1 cellular context compared by ENCODE assay signal in genomic region chr19:1855828-1856255, GRCh38.
TF ChIP-seq lines count a peak whose summit lies in the region.

No MANE protein-coding gene starts in this region.

TF ChIP-seq in K562, 482 proteins besides CTCF, POLR2A, EP300 and RAD21 (continued from another document):
- TF ChIP-seq, protein P1, sequence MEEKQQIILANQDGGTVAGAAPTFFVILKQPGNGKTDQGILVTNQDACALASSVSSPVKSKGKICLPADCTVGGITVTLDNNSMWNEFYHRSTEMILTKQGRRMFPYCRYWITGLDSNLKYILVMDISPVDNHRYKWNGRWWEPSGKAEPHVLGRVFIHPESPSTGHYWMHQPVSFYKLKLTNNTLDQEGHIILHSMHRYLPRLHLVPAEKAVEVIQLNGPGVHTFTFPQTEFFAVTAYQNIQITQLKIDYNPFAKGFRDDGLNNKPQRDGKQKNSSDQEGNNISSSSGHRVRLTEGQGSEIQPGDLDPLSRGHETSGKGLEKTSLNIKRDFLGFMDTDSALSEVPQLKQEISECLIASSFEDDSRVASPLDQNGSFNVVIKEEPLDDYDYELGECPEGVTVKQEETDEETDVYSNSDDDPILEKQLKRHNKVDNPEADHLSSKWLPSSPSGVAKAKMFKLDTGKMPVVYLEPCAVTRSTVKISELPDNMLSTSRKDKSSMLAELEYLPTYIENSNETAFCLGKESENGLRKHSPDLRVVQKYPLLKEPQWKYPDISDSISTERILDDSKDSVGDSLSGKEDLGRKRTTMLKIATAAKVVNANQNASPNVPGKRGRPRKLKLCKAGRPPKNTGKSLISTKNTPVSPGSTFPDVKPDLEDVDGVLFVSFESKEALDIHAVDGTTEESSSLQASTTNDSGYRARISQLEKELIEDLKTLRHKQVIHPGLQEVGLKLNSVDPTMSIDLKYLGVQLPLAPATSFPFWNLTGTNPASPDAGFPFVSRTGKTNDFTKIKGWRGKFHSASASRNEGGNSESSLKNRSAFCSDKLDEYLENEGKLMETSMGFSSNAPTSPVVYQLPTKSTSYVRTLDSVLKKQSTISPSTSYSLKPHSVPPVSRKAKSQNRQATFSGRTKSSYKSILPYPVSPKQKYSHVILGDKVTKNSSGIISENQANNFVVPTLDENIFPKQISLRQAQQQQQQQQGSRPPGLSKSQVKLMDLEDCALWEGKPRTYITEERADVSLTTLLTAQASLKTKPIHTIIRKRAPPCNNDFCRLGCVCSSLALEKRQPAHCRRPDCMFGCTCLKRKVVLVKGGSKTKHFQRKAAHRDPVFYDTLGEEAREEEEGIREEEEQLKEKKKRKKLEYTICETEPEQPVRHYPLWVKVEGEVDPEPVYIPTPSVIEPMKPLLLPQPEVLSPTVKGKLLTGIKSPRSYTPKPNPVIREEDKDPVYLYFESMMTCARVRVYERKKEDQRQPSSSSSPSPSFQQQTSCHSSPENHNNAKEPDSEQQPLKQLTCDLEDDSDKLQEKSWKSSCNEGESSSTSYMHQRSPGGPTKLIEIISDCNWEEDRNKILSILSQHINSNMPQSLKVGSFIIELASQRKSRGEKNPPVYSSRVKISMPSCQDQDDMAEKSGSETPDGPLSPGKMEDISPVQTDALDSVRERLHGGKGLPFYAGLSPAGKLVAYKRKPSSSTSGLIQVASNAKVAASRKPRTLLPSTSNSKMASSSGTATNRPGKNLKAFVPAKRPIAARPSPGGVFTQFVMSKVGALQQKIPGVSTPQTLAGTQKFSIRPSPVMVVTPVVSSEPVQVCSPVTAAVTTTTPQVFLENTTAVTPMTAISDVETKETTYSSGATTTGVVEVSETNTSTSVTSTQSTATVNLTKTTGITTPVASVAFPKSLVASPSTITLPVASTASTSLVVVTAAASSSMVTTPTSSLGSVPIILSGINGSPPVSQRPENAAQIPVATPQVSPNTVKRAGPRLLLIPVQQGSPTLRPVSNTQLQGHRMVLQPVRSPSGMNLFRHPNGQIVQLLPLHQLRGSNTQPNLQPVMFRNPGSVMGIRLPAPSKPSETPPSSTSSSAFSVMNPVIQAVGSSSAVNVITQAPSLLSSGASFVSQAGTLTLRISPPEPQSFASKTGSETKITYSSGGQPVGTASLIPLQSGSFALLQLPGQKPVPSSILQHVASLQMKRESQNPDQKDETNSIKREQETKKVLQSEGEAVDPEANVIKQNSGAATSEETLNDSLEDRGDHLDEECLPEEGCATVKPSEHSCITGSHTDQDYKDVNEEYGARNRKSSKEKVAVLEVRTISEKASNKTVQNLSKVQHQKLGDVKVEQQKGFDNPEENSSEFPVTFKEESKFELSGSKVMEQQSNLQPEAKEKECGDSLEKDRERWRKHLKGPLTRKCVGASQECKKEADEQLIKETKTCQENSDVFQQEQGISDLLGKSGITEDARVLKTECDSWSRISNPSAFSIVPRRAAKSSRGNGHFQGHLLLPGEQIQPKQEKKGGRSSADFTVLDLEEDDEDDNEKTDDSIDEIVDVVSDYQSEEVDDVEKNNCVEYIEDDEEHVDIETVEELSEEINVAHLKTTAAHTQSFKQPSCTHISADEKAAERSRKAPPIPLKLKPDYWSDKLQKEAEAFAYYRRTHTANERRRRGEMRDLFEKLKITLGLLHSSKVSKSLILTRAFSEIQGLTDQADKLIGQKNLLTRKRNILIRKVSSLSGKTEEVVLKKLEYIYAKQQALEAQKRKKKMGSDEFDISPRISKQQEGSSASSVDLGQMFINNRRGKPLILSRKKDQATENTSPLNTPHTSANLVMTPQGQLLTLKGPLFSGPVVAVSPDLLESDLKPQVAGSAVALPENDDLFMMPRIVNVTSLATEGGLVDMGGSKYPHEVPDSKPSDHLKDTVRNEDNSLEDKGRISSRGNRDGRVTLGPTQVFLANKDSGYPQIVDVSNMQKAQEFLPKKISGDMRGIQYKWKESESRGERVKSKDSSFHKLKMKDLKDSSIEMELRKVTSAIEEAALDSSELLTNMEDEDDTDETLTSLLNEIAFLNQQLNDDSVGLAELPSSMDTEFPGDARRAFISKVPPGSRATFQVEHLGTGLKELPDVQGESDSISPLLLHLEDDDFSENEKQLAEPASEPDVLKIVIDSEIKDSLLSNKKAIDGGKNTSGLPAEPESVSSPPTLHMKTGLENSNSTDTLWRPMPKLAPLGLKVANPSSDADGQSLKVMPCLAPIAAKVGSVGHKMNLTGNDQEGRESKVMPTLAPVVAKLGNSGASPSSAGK (IDR thresholded peaks at IDR 0.05), result no peak
- no peak for TF ChIP-seq POLR3G (IDR thresholded peaks at IDR 0.05; ENCODE audit: extremely low read depth, insufficient read length, insufficient replicate concordance)
- no peak for TF ChIP-seq CBX1 (IDR thresholded peaks at IDR 0.05; ENCODE audit: low read depth)
- no peak for TF ChIP-seq ZNF655 (CRISPR knock-in tag; IDR thresholded peaks at IDR 0.05)
- TF ChIP-seq ZNF76 (CRISPR knock-in tag; IDR thresholded peaks at IDR 0.05; ENCODE audit: borderline replicate concordance), result no peak
- TF ChIP-seq CREB1 (IDR thresholded peaks at IDR 0.05), result no peak
- TF ChIP-seq CREB1 (CRISPR knock-in tag; IDR thresholded peaks at IDR 0.05), result no peak
- TF ChIP-seq RFX7 (CRISPR knock-in tag; IDR thresholded peaks at IDR 0.05), result no peak
- peak; percentile 15; the same call in 1 of the 2 replicates for TF ChIP-seq NCOA1 (IDR thresholded peaks at IDR 0.05; ENCODE audit: low read depth)
- no peak for TF ChIP-seq HEY1 (CRISPR knock-in tag; IDR thresholded peaks at IDR 0.05; ENCODE audit: borderline replicate concordance)
- no peak for TF ChIP-seq SMARCB1 (IDR thresholded peaks at IDR 0.05; ENCODE audit: insufficient read length, low read depth)
- no peak for TF ChIP-seq SLC30A9 (CRISPR knock-in tag; IDR thresholded peaks at IDR 0.05)
- TF ChIP-seq SOX6 (IDR thresholded peaks at IDR 0.05), result no peak
- no peak for TF ChIP-seq ZNF644 (tag; IDR thresholded peaks at IDR 0.05; ENCODE audit: low read depth)
- no peak for TF ChIP-seq KDM5B (IDR thresholded peaks at IDR 0.05; ENCODE audit: insufficient replicate concordance, low read depth, low read length)
- TF ChIP-seq FIP1L1 (IDR thresholded peaks at IDR 0.05; ENCODE audit: low read depth, low read length, poor library complexity, severe bottlenecking), result no peak
- TF ChIP-seq ZFP1 (CRISPR knock-in tag; IDR thresholded peaks at IDR 0.05), result no peak
- peak; percentile 5; the same call in 1 of the 2 replicates for TF ChIP-seq MYC (IDR thresholded peaks at IDR 0.05; ENCODE audit: low read depth, low read length)
- peak; percentile 63; the same call in 1 of the 2 replicates for TF ChIP-seq MYC (CRISPR knock-in tag; IDR thresholded peaks at IDR 0.05; ENCODE audit: borderline replicate concordance, low read depth)
- TF ChIP-seq TCF7 (IDR thresholded peaks at IDR 0.05; ENCODE audit: borderline replicate concordance), result 0 out of 2 replicates have a peak, but pooled peaks have one; percentile 7
- TF ChIP-seq MAZ (CRISPR knock-in tag; conservative IDR thresholded peaks at IDR 0.05 in 1 of 2, IDR thresholded peaks at IDR 0.05 in 1 of 2), result 0 out of 4 replicates have a peak, but pooled peaks of 1 of the 2 experiments have one; percentile 14
- no peak for TF ChIP-seq ZNF445 (CRISPR knock-in tag; IDR thresholded peaks at IDR 0.05; ENCODE audit: low read depth)
- no peak for TF ChIP-seq TRIM25 (IDR thresholded peaks at IDR 0.05; ENCODE audit: borderline replicate concordance)
- no peak for TF ChIP-seq JUND (IDR thresholded peaks at IDR 0.05; ENCODE audit: borderline replicate concordance, low read depth, low read length)
- TF ChIP-seq JUND (tag; IDR thresholded peaks at IDR 0.05; ENCODE audit: borderline replicate concordance, low read depth, low read length), result 0 out of 3 replicates have a peak, but pooled peaks have one; percentile 6
- no peak for TF ChIP-seq CCAR2 (IDR thresholded peaks at IDR 0.05; ENCODE audit: low read depth, low read length)
- no peak for TF ChIP-seq FOXM1 (IDR thresholded peaks at IDR 0.05; ENCODE audit: low read depth)
- TF ChIP-seq FOXM1 (CRISPR knock-in tag; IDR thresholded peaks at IDR 0.05; ENCODE audit: low read depth), result no peak
- TF ChIP-seq KDM4B (IDR thresholded peaks at IDR 0.05; ENCODE audit: borderline replicate concordance in 2 of 2, low read depth in 1 of 2), result no peak
- no peak for TF ChIP-seq ZNF511 (CRISPR knock-in tag; IDR thresholded peaks at IDR 0.05)
- no peak for TF ChIP-seq NFXL1 (CRISPR knock-in tag; IDR thresholded peaks at IDR 0.05)
- TF ChIP-seq ZBTB17 (CRISPR knock-in tag; IDR thresholded peaks at IDR 0.05), result no peak
- no peak for TF ChIP-seq TEAD1 (CRISPR knock-in tag; IDR thresholded peaks at IDR 0.05)
- no peak for TF ChIP-seq NFE2L1 (tag; IDR thresholded peaks at IDR 0.05; ENCODE audit: borderline replicate concordance, low read depth)
- TF ChIP-seq POLR2AphosphoS5 (IDR thresholded peaks at IDR 0.05; ENCODE audit: control insufficient read depth, insufficient read depth, low read depth, low read length), result no peak
- no peak for TF ChIP-seq ELF4 (CRISPR knock-in tag; IDR thresholded peaks at IDR 0.05)
- TF ChIP-seq MAFG (tag; conservative IDR thresholded peaks at IDR 0.05), result no peak
- no peak for TF ChIP-seq ATF7 (IDR thresholded peaks at IDR 0.05)
